9 cellular contexts compared by ENCODE assay signal in genomic region chr3:107598926-107599754, GRCh38.
DNase-seq lines count a peak whose midpoint lies in the region; ATAC-seq and TF ChIP-seq lines count a peak whose summit lies in the region.
"Had no signal": no experiment of that assay in that cellular context is flagged by ENCODE, and none has a peak within 500 bp of the region (broad histone marks: within the 10 kb centered on the region; RNA-seq: fewer than 3 reads in every experiment).

No MANE protein-coding gene starts in this region.

- DNase-seq in AG08395 (ENCODE audit: low spot score): peak; percentile 53
- peak; percentile 47 to 83 (median 58) for DNase-seq in Peyer's patch
- DNase-seq in activated effector memory CD4-positive, alpha-beta T cell treated with anti-CD3 and anti-CD28 coated beads, Interleukin-2, amount 50 U/mL, for 16 hours: peak; percentile 77
- DNase-seq in germinal center (ENCODE audit: low spot score): peak; percentile 36
- peak in 34 of 56 donors; percentile 5 to 62 (median 36) for DNase-seq in nucleus accumbens (lab: John Stamatoyannopoulos, UW)
- no peak for DNase-seq in vagina (ENCODE audit: extremely low spot score in 2 of 2)

- TF ChIP-seq POLR2A in Peyer's patch (IDR thresholded peaks at IDR 0.05): no peak
- no peak for TF ChIP-seq POLR2A in vagina (IDR thresholded peaks at IDR 0.05)

- H3K27ac ChIP-seq in Peyer's patch: peak overlapping the region; percentile 37 to 59 (median 50)
- peak overlapping the region; percentile 69 for H3K27ac ChIP-seq in vagina

- peak overlapping the region in 3 of 4 donors; percentile 9 to 44 (median 32) for H3K4me3 ChIP-seq in Peyer's patch
- peak overlapping the region; percentile 29 to 34 for H3K4me3 ChIP-seq in vagina

- H3K36me3 ChIP-seq in Peyer's patch: no peaks in the 10 kb centered on the region
- H3K36me3 ChIP-seq in vagina: no peaks in the 10 kb centered on the region

- no peak for TF ChIP-seq CTCF in Peyer's patch (IDR thresholded peaks at IDR 0.05)
- no peak for TF ChIP-seq CTCF in vagina (IDR thresholded peaks at IDR 0.05)

- H3K9me3 ChIP-seq in Peyer's patch (no peaks in the 10 kb centered on the region), vagina (no peaks in the 10 kb centered on the region)

- intact Hi-C loops in vagina (cut with DNase I): no loop called here

- H3K27me3 ChIP-seq in Peyer's patch (no peaks in the 10 kb centered on the region), vagina (no peaks in the 10 kb centered on the region)

- peaks cover 0 to 12% (median 4%) of the 10 kb centered on the region in 4 donors for H3K4me1 ChIP-seq in Peyer's patch
- H3K4me1 ChIP-seq in vagina: peaks cover 25% of the 10 kb centered on the region

- peak; percentile 97 for ATAC-seq in GM18873 (IDR thresholded peaks at IDR 0.05; ENCODE audit: low FRiP score, unreplicated experiment)
- ATAC-seq in HG03097 (IDR thresholded peaks at IDR 0.05; ENCODE audit: low FRiP score, unreplicated experiment): peak; percentile 89
- ATAC-seq: HCT116 had no signal

Comparison
In these comparisons a context has a peak if more than half of its experiments do, and no peak if none do; other contexts are left out.
1. DNase-seq: peak in AG08395 (single experiment), Peyer's patch (3 of 3), activated effector memory CD4-positive, alpha-beta T cell treated with anti-CD3 and anti-CD28 coated beads, Interleukin-2, amount 50 U/mL, for 16 hours (single experiment), germinal center (single experiment) and nucleus accumbens (34 of 56); none in vagina (0 of 2).